In the genomic region with DNA sequence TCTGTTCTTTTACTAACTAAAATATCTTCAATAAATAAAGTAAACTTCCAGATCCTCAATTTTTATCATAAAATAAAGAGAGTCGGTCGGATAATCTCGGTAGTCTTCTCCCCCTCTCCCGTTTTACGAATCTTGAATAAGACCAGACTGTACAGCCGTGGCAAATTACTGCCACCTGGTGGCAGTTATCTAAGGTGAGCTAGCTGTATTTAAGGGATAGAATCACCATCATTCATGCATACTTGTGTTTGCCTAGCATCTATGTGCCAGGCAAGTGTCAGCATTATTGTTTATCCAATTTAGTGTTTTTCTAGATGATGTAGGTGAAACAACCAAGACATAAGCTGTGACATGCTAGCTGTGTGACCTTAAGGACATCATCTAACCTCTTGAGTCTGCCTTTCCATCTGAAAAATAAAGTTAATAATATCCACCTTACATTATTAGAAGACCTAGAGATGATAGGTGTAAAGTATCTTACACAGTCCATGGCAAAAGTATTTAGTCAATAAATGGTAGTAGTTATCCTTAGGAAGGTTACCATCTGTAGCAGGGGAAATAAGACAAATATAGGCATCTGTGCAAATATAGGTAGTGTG, we compare ENCODE assay signal across 8 cellular contexts. TPM values are rescaled to one million over a fixed set of nuclear protein-coding genes. Genes with fewer than 3 reads are reported as not detected.
DNase-seq lines count a peak whose midpoint lies in the region; ATAC-seq, FAIRE-seq and TF ChIP-seq lines count a peak whose summit lies in the region.

No MANE protein-coding gene starts in this region.

- H3K36me3 ChIP-seq in K562 (ENCODE audit: control insufficient read depth, insufficient read depth, low read length) = no peaks in the 10 kb centered on the region

- DNase-seq in GM10266 (ENCODE audit: extremely low spot score) (peak; percentile 51), NCI-H146 treated with DMSO at 0.1 percent for 48 hours (lab: John Stamatoyannopoulos, UW; ENCODE audit: unreplicated experiment) (peak; percentile 65), T-helper 1 cell (peak in 4 of 5 donors; percentile 20 to 67 (median 30)), K562 (ENCODE audit: extremely low read depth in 1 of 4, low spot score in 3 of 4) (peak; percentile 56 to 83 (median 62)), iPS-NIHi7 (ENCODE audit: extremely low spot score) (peak; percentile 68)
- peak; percentile 30 for DNase-seq in stimulated activated CD4-positive, alpha-beta T cell treated with anti-CD3 and anti-CD28 coated beads, Interleukin-1b, Interleukin-23, amount 100 ng/mL, for 48 hours

- no peak overlapping the region for H3K27ac ChIP-seq in K562 (ENCODE audit: extremely low read depth, low read depth, low read length)

- H3K9me3 ChIP-seq in K562 (replicated peaks; ENCODE audit: control insufficient read depth, insufficient read depth, low read depth, low read length) = no peaks in the 10 kb centered on the region

- no peak for TF ChIP-seq EP300 in K562 (IDR thresholded peaks at IDR 0.05; ENCODE audit: low read length)

- FAIRE-seq in K562 (lab: Jason Lieb, UNC) = peak; percentile 89

- no peaks in the 10 kb centered on the region; a peak in 2 of 5 replicates for H3K4me1 ChIP-seq in K562 (replicated peaks in 1 of 2; ENCODE audit: control insufficient read depth in 2 of 2, insufficient read depth in 2 of 2, low read length in 2 of 2)

- POLR2A ChIA-PET in K562 (lab: Yijun Ruan, JAX) = interaction anchor here (0.6 kb wide), 1 partner anchor 290 kb away, joined by 3 read pairs; no protein-coding TSS in a partner anchor

- BruUV-seq in K562 (replicated peaks; lab: Mats Ljungman, UMichigan) = no TSS peak

- intact Hi-C loops in K562 (cut with micrococcal nuclease) = loop anchor here (5.0 to 10.0 kb wide), 3 partner anchors 65 to 1155 kb away; a partner anchor contains a TSS

- no peaks in the 10 kb centered on the region for H4K20me1 ChIP-seq in K562 (replicated peaks; ENCODE audit: control insufficient read depth, insufficient read depth, low read length)

- WGBS in K562 (ENCODE audit: insufficient coverage, low coverage, missing lambda C conversion rate) = 0% methylated on average over 6 of the region's 6 CpGs

- ATAC-seq in HG02588 (IDR thresholded peaks at IDR 0.05; ENCODE audit: unreplicated experiment) = peak; percentile 87
- peak; percentile 96 for ATAC-seq in K562
- no peak for ATAC-seq in GM19467 (IDR thresholded peaks at IDR 0.05; ENCODE audit: unreplicated experiment)

- no peak overlapping the region for H3K9ac ChIP-seq in K562 (ENCODE audit: insufficient read depth in 1 of 2, low read depth in 2 of 2, low read length in 2 of 2)

- H3K79me2 ChIP-seq in K562 (ENCODE audit: control insufficient read depth, insufficient read depth, low read length) = no peaks in the 10 kb centered on the region

- peak; percentile 69 to 85 for TF ChIP-seq RAD21 in K562 (CRISPR knock-in tag; conservative IDR thresholded peaks at IDR 0.05 in 1 of 2, IDR thresholded peaks at IDR 0.05 in 1 of 2)

- TF ChIP-seq POLR2A in K562 (conservative IDR thresholded peaks at IDR 0.05) = no peak

- H2AFZ ChIP-seq in K562 (ENCODE audit: low read depth, low read length) = no peak overlapping the region

- H3K27me3 ChIP-seq in K562 (ENCODE audit: control insufficient read depth in 2 of 2, insufficient read depth in 2 of 2, low read length in 2 of 2) = no peaks in the 10 kb centered on the region

- CTCF ChIA-PET in K562 (lab: Yijun Ruan, JAX; ENCODE audit: low intra/inter-chr PET ratio) = interaction anchor here (1.2 kb wide), 1 partner anchor 67 kb away, joined by 3 read pairs; no protein-coding TSS in a partner anchor

- TF ChIP-seq CTCF in GM10266 (IDR thresholded peaks at IDR 0.05; ENCODE audit: control insufficient read depth, insufficient read depth, low read depth, missing control alignments) (peak; percentile 86), K562 (IDR thresholded peaks at IDR 0.05 in 2 of 3, conservative IDR thresholded peaks at IDR 0.05 in 1 of 3; ENCODE audit: insufficient read depth in 2 of 3, low read depth in 1 of 3, low read length in 3 of 3) (peak; percentile 72 to 84 (median 79))

- H3K4me2 ChIP-seq in K562 (ENCODE audit: insufficient read depth, low read length) = no peak overlapping the region

- in situ Hi-C loops in K562 (cut with MboI) = loop anchor here (25.0 kb wide), 2 partner anchors 460 to 1785 kb away; a partner anchor contains a TSS

- H3K4me3 ChIP-seq in K562 = no peak overlapping the region

- no peaks in the 10 kb centered on the region for H3K9me1 ChIP-seq in K562 (ENCODE audit: control insufficient read depth, insufficient read depth, low read length)

TF ChIP-seq in K562, 482 proteins besides CTCF, POLR2A, EP300 and RAD21 (continues in another document):
- TF ChIP-seq TEAD4 (IDR thresholded peaks at IDR 0.05; ENCODE audit: low read length) (peak; percentile 35), TEAD4 (CRISPR knock-in tag; IDR thresholded peaks at IDR 0.05; ENCODE audit: borderline replicate concordance) (no peak), NFE2 (IDR thresholded peaks at IDR 0.05; ENCODE audit: low read depth) (no peak), ZNF175 (CRISPR knock-in tag; IDR thresholded peaks at IDR 0.05; ENCODE audit: low read depth) (no peak)
- TF ChIP-seq, protein P1, sequence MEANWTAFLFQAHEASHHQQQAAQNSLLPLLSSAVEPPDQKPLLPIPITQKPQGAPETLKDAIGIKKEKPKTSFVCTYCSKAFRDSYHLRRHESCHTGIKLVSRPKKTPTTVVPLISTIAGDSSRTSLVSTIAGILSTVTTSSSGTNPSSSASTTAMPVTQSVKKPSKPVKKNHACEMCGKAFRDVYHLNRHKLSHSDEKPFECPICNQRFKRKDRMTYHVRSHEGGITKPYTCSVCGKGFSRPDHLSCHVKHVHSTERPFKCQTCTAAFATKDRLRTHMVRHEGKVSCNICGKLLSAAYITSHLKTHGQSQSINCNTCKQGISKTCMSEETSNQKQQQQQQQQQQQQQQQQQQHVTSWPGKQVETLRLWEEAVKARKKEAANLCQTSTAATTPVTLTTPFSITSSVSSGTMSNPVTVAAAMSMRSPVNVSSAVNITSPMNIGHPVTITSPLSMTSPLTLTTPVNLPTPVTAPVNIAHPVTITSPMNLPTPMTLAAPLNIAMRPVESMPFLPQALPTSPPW (CRISPR knock-in tag; IDR thresholded peaks at IDR 0.05) = 0 out of 2 replicates have a peak, but pooled peaks have one; percentile 15
- TF ChIP-seq, protein P2, sequence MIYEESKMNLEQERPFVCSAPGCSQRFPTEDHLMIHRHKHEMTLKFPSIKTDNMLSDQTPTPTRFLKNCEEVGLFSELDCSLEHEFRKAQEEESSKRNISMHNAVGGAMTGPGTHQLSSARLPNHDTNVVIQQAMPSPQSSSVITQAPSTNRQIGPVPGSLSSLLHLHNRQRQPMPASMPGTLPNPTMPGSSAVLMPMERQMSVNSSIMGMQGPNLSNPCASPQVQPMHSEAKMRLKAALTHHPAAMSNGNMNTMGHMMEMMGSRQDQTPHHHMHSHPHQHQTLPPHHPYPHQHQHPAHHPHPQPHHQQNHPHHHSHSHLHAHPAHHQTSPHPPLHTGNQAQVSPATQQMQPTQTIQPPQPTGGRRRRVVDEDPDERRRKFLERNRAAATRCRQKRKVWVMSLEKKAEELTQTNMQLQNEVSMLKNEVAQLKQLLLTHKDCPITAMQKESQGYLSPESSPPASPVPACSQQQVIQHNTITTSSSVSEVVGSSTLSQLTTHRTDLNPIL (CRISPR knock-in tag; IDR thresholded peaks at IDR 0.05) = no peak
- TF ChIP-seq, protein P3, sequence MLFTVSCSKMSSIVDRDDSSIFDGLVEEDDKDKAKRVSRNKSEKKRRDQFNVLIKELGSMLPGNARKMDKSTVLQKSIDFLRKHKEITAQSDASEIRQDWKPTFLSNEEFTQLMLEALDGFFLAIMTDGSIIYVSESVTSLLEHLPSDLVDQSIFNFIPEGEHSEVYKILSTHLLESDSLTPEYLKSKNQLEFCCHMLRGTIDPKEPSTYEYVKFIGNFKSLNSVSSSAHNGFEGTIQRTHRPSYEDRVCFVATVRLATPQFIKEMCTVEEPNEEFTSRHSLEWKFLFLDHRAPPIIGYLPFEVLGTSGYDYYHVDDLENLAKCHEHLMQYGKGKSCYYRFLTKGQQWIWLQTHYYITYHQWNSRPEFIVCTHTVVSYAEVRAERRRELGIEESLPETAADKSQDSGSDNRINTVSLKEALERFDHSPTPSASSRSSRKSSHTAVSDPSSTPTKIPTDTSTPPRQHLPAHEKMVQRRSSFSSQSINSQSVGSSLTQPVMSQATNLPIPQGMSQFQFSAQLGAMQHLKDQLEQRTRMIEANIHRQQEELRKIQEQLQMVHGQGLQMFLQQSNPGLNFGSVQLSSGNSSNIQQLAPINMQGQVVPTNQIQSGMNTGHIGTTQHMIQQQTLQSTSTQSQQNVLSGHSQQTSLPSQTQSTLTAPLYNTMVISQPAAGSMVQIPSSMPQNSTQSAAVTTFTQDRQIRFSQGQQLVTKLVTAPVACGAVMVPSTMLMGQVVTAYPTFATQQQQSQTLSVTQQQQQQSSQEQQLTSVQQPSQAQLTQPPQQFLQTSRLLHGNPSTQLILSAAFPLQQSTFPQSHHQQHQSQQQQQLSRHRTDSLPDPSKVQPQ (CRISPR knock-in tag; IDR thresholded peaks at IDR 0.05; ENCODE audit: borderline replicate concordance) = no peak
- TF ChIP-seq, protein P4, sequence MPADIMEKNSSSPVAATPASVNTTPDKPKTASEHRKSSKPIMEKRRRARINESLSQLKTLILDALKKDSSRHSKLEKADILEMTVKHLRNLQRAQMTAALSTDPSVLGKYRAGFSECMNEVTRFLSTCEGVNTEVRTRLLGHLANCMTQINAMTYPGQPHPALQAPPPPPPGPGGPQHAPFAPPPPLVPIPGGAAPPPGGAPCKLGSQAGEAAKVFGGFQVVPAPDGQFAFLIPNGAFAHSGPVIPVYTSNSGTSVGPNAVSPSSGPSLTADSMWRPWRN (IDR thresholded peaks at IDR 0.05; ENCODE audit: low read depth) = no peak

RNA-seq across cellular contexts. Expression of a gene that starts 21.3 kb away (rescaled TPM):
- total RNA-seq in K562 (2011; cell fraction: chromatin; rRNA removed; ENCODE audit: low replicate concordance) = 37.5 and 40.5 TPM in 2 replicates
- 17.5 and 34.1 TPM in 2 replicates for total RNA-seq in K562 (2011; cell fraction: nucleolus; rRNA removed)
- 25.6 and 36.2 TPM in 2 replicates for total RNA-seq in K562 (2011; cell fraction: nucleoplasm; rRNA removed)
- total RNA-seq in K562 (2014; rRNA removed) = 93.1 and 104 TPM in 2 replicates
- 96.7 and 126 TPM in 2 replicates for total RNA-seq in K562 (2014; rRNA removed; fragmentation: Illumina TruSeq; extraction: Trizol)
- total RNA-seq in K562 (2015; rRNA removed; fragmentation: Illumina TruSeq; extraction: Trizol) = 76.0 and 81.4 TPM in 2 replicates
- total RNA-seq in K562 (2021) = 235 TPM in 2 replicates
- polyA plus RNA-seq in K562 (2011; rRNA removed) = 73.2 and 94.9 TPM in 2 replicates
- polyA plus RNA-seq in K562 (2011; cell fraction: cytosol; rRNA removed) = 59.1 and 96.2 TPM in 2 replicates
- polyA plus RNA-seq in K562 (2011; cell fraction: nucleus; rRNA removed) = 77.0 and 84.4 TPM in 2 replicates
- 132 and 177 TPM in 2 replicates for polyA plus RNA-seq in K562 (2012)
- polyA plus RNA-seq in K562 (2014; fragmentation: Illumina TruSeq; extraction: Trizol) = 111 and 112 TPM in 2 replicates
- 10 to 100 TPM; 13.9 to 16.7 TPM for polyA plus RNA-seq in K562 (2014; fragmentation: Nextera tagmentation; extraction: Ambion mirVana)
- 124 and 139 TPM in 2 replicates for polyA plus RNA-seq in K562 (2014; rRNA removed)
- 37.0 and 42.3 TPM in 2 replicates for polyA minus RNA-seq in K562 (2011; rRNA and poly(A)+ RNA removed)
- polyA minus RNA-seq in K562 (2011; cell fraction: cytosol; rRNA and poly(A)+ RNA removed) = 53.9 and 58.8 TPM in 2 replicates
- polyA minus RNA-seq in K562 (2011; cell fraction: nucleus; rRNA and poly(A)+ RNA removed) = 30.0 and 41.5 TPM in 2 replicates
